In the genomic region with DNA sequence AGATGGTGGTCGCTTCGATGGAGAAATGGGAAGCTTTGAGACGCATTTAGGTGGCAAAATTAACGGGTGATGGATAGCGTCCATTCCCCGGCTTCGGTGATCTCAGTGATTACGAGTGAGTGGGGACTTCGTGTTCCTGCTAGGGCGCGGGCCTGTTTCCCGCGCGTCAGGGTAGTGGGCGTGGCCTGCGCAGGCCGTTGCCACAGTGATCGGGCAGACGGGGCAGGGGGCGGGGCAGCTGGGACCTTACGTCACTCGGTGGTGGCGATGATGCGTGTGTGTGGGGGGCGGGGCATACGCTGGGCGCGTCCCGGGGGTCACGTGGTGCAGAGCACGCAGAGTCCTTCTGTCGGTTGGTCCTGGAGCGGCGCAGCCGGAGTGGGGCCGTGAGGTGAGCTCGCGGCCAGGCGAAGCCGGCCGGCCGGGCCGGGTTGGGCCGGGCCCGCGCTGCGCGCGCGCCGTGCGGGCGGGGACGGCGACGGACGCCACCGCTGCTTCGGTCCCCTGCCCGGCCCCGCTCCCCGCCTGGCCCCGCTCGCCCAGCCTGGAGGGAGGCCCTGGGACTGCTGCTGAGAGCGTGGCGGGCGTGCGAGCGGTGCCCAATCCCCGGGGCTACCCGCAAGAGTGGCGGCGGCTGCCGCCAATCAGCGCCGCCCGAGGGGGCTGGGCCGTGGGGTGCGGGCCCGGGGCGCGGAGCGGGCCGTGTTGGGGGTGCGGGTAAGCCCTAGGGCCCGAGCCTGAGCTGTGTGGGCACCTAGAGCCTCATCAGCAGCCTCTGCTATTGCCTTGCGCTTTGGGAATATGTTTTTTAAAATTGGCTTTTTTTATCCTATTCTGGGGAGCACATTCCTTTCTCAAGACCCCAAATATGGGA, we compare ENCODE assay signal across 8 cellular contexts. TPM values are rescaled to one million over a fixed set of nuclear protein-coding genes. Genes with fewer than 3 reads are reported as not detected.
DNase-seq lines count a peak whose midpoint lies in the region; ATAC-seq and TF ChIP-seq lines count a peak whose summit lies in the region.

TSS of gene PHF20 (plus strand) at position 327 of the 874 bp plus-strand sequence. CDS start 29,508 bp downstream, outside the sequence.

- no peaks in the 10 kb centered on the region for H3K9me2 ChIP-seq in SK-N-SH

- no peaks in the 10 kb centered on the region for H3K27me3 ChIP-seq in SK-N-SH (ENCODE audit: insufficient read depth)

- POLR2A ChIA-PET in SK-N-SH (lab: Yijun Ruan, JAX), result interaction anchor here (0.6 to 2.6 kb wide), 3 partner anchors 30 to 182 kb away, joined by 3 to 36 read pairs (median 4); partner anchors contain the start of genes RBM39, SCAND1 and SPAG4

- no peaks in the 10 kb centered on the region; the same call in 1 of the 2 replicates for H3K9me3 ChIP-seq in SK-N-SH

- peak within 1 kb of the TSS; percentile 86 for H3K9ac ChIP-seq in SK-N-SH

- 0 out of 2 replicates have a peak, but pooled peaks cover 1% of the 10 kb centered on the region for H4K20me1 ChIP-seq in SK-N-SH (ENCODE audit: insufficient read depth)

- TF ChIP-seq CTCF in SK-N-SH (IDR thresholded peaks at IDR 0.05), result no peak

- H3K4me1 ChIP-seq in SK-N-SH (ENCODE audit: control insufficient read depth in 1 of 2, insufficient read depth in 2 of 2, low read depth in 1 of 2, low read length in 1 of 2), result peaks cover 18 to 26% of the 10 kb centered on the region in 2 experiments; a peak in 3 of 4 replicates

- H3K4me3 ChIP-seq in GM08714 (ENCODE audit: low read length) (peak within 1 kb of the TSS; percentile 99), SK-N-SH (ENCODE audit: low read depth in 2 of 2, low read length in 1 of 2) (peak within 1 kb of the TSS; percentile 75 to 91)

- H3K79me2 ChIP-seq in SK-N-SH (ENCODE audit: insufficient read depth), result peaks cover 48% of the 10 kb centered on the region

- peak within 1 kb of the TSS; percentile 66 to 68 for H3K27ac ChIP-seq in SK-N-SH (ENCODE audit: low read depth in 2 of 2, low read length in 1 of 2)

- ATAC-seq in HG02588 (IDR thresholded peaks at IDR 0.05; ENCODE audit: unreplicated experiment), result peak; percentile 83

- CTCF ChIA-PET in SK-N-SH (lab: Yijun Ruan, JAX), result interaction anchor here (1.2 to 2.5 kb wide), 3 partner anchors 28 to 182 kb away, joined by 6 to 12 read pairs (median 9); partner anchors contain the start of genes RBM39 and SCAND1

- TF ChIP-seq EP300 in SK-N-SH (IDR thresholded peaks at IDR 0.05; ENCODE audit: borderline replicate concordance in 1 of 2, low read depth in 1 of 2, low read length in 1 of 2), result no peak

- H3K36me3 ChIP-seq in SK-N-SH (replicated peaks in 1 of 2; ENCODE audit: control insufficient read depth in 1 of 2, insufficient read depth in 2 of 2, low read length in 1 of 2), result peaks cover 0 to 6% of the 10 kb centered on the region in 2 experiments

- peak within 1 kb of the TSS; percentile 94 for H3K4me2 ChIP-seq in SK-N-SH

- peaks cover 19% of the 10 kb centered on the region for H3F3A ChIP-seq in SK-N-SH (replicated peaks; ENCODE audit: insufficient read depth)

- 17% methylated on average over 21 of the region's 87 CpGs for WGBS in SK-N-SH (ENCODE audit: low lambda C conversion rate)

- no peak for TF ChIP-seq RAD21 in SK-N-SH (IDR thresholded peaks at IDR 0.05; ENCODE audit: low read length)

- DNase-seq in NCI-H1092 (lab: John Stamatoyannopoulos, UW) (peak; percentile 87), SK-N-SH (peak; percentile 98), germinal center (ENCODE audit: low spot score) (peak; percentile 97), nucleus accumbens (lab: John Stamatoyannopoulos, UW) (peak; percentile 85 to 100 (median 98)), superior temporal gyrus (ENCODE audit: extremely low spot score) (peak; percentile 91)
- peak; percentile 100 for DNase-seq in activated naive CD4-positive, alpha-beta T cell treated with anti-CD3 and anti-CD28 coated beads, Interleukin-2, amount 50 U/mL, for 16 hours

- peak within 1 kb of the TSS; percentile 72 for H2AFZ ChIP-seq in SK-N-SH (ENCODE audit: low read depth)

TF ChIP-seq in SK-N-SH, 30 proteins besides CTCF, POLR2A, EP300 and RAD21 (continues in another document):
- TF ChIP-seq RXRA (IDR thresholded peaks at IDR 0.05; ENCODE audit: borderline replicate concordance, low read depth), result no peak
- TF ChIP-seq USF2 (IDR thresholded peaks at IDR 0.05; ENCODE audit: borderline replicate concordance, low read depth, low read length), result peak; percentile 77
- TF ChIP-seq FOXJ3 (CRISPR knock-in tag; IDR thresholded peaks at IDR 0.05), result no peak
- peak; percentile 66 for TF ChIP-seq POLR2AphosphoS5 (IDR thresholded peaks at IDR 0.05; ENCODE audit: low read depth, low read length)
- no peak for TF ChIP-seq FOXM1 (IDR thresholded peaks at IDR 0.05; ENCODE audit: low read depth)
- TF ChIP-seq SIN3A (IDR thresholded peaks at IDR 0.05; ENCODE audit: borderline replicate concordance, low read depth, low read length), result no peak; the same call in 1 of the 2 replicates
- TF ChIP-seq RFX5 (IDR thresholded peaks at IDR 0.05; ENCODE audit: low read length), result peak; percentile 26; the same call in 1 of the 2 replicates
- TF ChIP-seq MAX (IDR thresholded peaks at IDR 0.05; ENCODE audit: low read depth), result peak; percentile 100
- TF ChIP-seq EZH2phosphoT487 (IDR thresholded peaks at IDR 0.05; ENCODE audit: borderline replicate concordance, low read depth), result no peak
- TF ChIP-seq RCOR1 (IDR thresholded peaks at IDR 0.05; ENCODE audit: low read length), result no peak
- no peak for TF ChIP-seq NFIC (IDR thresholded peaks at IDR 0.05; ENCODE audit: borderline replicate concordance)
- no peak for TF ChIP-seq SMC3 (IDR thresholded peaks at IDR 0.05; ENCODE audit: low read depth, low read length)
- no peak for TF ChIP-seq REST (IDR thresholded peaks at IDR 0.05; ENCODE audit: low read depth, low read length)
- TF ChIP-seq JUND (IDR thresholded peaks at IDR 0.05), result no peak
- no peak for TF ChIP-seq FOSL2 (IDR thresholded peaks at IDR 0.05; ENCODE audit: borderline replicate concordance, low read depth)
- TF ChIP-seq CHD2 (IDR thresholded peaks at IDR 0.05; ENCODE audit: low read length, partially characterized antibody), result peak; percentile 72
- TF ChIP-seq GABPA (IDR thresholded peaks at IDR 0.05; ENCODE audit: low read depth), result no peak
- TF ChIP-seq MEF2A (IDR thresholded peaks at IDR 0.05; ENCODE audit: borderline replicate concordance, low read depth), result no peak
- TF ChIP-seq MXI1 (IDR thresholded peaks at IDR 0.05; ENCODE audit: low read depth, low read length), result peak; percentile 80; the same call in 1 of the 2 replicates
- TF ChIP-seq NRF1 (IDR thresholded peaks at IDR 0.05; ENCODE audit: low read depth, low read length), result peak; percentile 72
- no peak for TF ChIP-seq TCF12 (IDR thresholded peaks at IDR 0.05)
- TF ChIP-seq TAF1 (IDR thresholded peaks at IDR 0.05; ENCODE audit: borderline replicate concordance, low read depth, low read length), result peak; percentile 69; the same call in 1 of the 2 replicates
- TF ChIP-seq IRF3 (IDR thresholded peaks at IDR 0.05; ENCODE audit: low read depth, low read length), result peak; percentile 62; the same call in 1 of the 2 replicates
- no peak; the same call in 1 of the 2 replicates for TF ChIP-seq GATA2 (CRISPR knock-in tag; IDR thresholded peaks at IDR 0.05)

RNA-seq across cellular contexts. Expression of gene PHF20, which starts in this region (rescaled TPM):
- 23.8 and 24.9 TPM in 2 replicates for polyA plus RNA-seq in SK-N-SH (2012; rRNA removed)
- 26.8 and 37.3 TPM in 2 replicates for polyA plus RNA-seq in SK-N-SH (2012; cell fraction: cytosol; rRNA removed)
- 20.1 and 21.0 TPM in 2 replicates for polyA plus RNA-seq in SK-N-SH (2012; cell fraction: nucleus; rRNA removed)

Comparison
In these comparisons a context has a peak if more than half of its experiments do, and no peak if none do; other contexts are left out.
1. Peak in every context shown above with its lines: DNase-seq, ATAC-seq, H3K4me3 ChIP-seq and H3K27ac ChIP-seq.